Comparison of ENCODE assay signal across 1 cellular context in the genomic region with DNA sequence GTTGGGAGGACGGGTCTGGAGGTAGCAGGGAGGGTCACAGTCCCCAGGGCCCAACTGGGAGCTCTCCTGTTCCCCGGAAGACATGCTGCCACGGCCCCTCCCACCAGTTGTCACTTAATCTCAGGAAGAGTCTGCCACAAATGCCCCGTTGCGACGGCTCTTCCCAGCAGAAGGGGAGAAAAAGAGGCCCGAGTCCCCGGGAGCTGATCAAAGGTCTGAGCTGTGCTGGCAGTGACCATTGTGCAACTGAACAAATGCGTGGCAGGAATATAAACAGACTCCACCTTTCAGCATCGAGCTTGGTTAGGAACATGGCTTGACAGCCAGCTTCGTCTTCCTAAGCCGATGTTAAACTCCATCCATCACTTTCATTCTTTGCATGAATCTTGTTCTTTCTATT.
TF ChIP-seq lines count a peak whose summit lies in the region.

No MANE protein-coding gene starts in this region.

TF ChIP-seq in HepG2, 621 proteins besides CTCF, POLR2A, EP300 and RAD21 (continued from another document and continues in another):
- TF ChIP-seq, protein P1, sequence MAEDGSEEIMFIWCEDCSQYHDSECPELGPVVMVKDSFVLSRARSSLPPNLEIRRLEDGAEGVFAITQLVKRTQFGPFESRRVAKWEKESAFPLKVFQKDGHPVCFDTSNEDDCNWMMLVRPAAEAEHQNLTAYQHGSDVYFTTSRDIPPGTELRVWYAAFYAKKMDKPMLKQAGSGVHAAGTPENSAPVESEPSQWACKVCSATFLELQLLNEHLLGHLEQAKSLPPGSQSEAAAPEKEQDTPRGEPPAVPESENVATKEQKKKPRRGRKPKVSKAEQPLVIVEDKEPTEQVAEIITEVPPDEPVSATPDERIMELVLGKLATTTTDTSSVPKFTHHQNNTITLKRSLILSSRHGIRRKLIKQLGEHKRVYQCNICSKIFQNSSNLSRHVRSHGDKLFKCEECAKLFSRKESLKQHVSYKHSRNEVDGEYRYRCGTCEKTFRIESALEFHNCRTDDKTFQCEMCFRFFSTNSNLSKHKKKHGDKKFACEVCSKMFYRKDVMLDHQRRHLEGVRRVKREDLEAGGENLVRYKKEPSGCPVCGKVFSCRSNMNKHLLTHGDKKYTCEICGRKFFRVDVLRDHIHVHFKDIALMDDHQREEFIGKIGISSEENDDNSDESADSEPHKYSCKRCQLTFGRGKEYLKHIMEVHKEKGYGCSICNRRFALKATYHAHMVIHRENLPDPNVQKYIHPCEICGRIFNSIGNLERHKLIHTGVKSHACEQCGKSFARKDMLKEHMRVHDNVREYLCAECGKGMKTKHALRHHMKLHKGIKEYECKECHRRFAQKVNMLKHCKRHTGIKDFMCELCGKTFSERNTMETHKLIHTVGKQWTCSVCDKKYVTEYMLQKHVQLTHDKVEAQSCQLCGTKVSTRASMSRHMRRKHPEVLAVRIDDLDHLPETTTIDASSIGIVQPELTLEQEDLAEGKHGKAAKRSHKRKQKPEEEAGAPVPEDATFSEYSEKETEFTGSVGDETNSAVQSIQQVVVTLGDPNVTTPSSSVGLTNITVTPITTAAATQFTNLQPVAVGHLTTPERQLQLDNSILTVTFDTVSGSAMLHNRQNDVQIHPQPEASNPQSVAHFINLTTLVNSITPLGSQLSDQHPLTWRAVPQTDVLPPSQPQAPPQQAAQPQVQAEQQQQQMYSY (CRISPR knock-in tag; IDR thresholded peaks at IDR 0.05): no peak
- TF ChIP-seq SIX1 (CRISPR knock-in tag; IDR thresholded peaks at IDR 0.05; ENCODE audit: borderline replicate concordance) (peak; percentile 43; the same call in 1 of the 2 replicates), TGIF2 (CRISPR knock-in tag; IDR thresholded peaks at IDR 0.05) (no peak), ZNF746 (CRISPR knock-in tag; IDR thresholded peaks at IDR 0.05) (no peak), NR2F6 (IDR thresholded peaks at IDR 0.05) (no peak), NR2F6 (CRISPR knock-in tag; IDR thresholded peaks at IDR 0.05) (peak; percentile 40; the same call in 1 of the 2 replicates), NR2F1 (CRISPR knock-in tag; IDR thresholded peaks at IDR 0.05) (no peak), HNRNPK (IDR thresholded peaks at IDR 0.05; ENCODE audit: low read depth, low read length, poor library complexity, severe bottlenecking) (no peak), ZNF713 (CRISPR knock-in tag; IDR thresholded peaks at IDR 0.05) (no peak), SPEN (CRISPR knock-in tag; IDR thresholded peaks at IDR 0.05; ENCODE audit: low read depth) (no peak), HOXA9 (CRISPR knock-in tag; IDR thresholded peaks at IDR 0.05; ENCODE audit: borderline replicate concordance) (no peak), REPIN1 (CRISPR knock-in tag; IDR thresholded peaks at IDR 0.05; ENCODE audit: borderline replicate concordance, low read depth) (0 out of 2 replicates have a peak, but pooled peaks have one; percentile 18), NCOA2 (CRISPR knock-in tag; IDR thresholded peaks at IDR 0.05) (peak; percentile 70; the same call in 1 of the 2 replicates), ZNF143 (CRISPR knock-in tag; IDR thresholded peaks at IDR 0.05) (no peak), SAP130 (CRISPR knock-in tag; IDR thresholded peaks at IDR 0.05; ENCODE audit: low read depth) (peak; percentile 69), FOXA3 (CRISPR knock-in tag; IDR thresholded peaks at IDR 0.05) (peak; percentile 67), ZNF652 (CRISPR knock-in tag; IDR thresholded peaks at IDR 0.05; ENCODE audit: borderline replicate concordance, low read depth) (no peak), ZNF569 (CRISPR knock-in tag; IDR thresholded peaks at IDR 0.05; ENCODE audit: borderline replicate concordance) (no peak), PAX8 (CRISPR knock-in tag; IDR thresholded peaks at IDR 0.05; ENCODE audit: borderline replicate concordance) (no peak), RXRA (CRISPR knock-in tag; IDR thresholded peaks at IDR 0.05) (peak; percentile 38; the same call in 1 of the 2 replicates), PLRG1 (conservative IDR thresholded peaks at IDR 0.05) (no peak), TEAD3 (CRISPR knock-in tag; optimal IDR thresholded peaks at IDR 0.05; ENCODE audit: borderline replicate concordance) (peak; percentile 30), ZNF607 (CRISPR knock-in tag; IDR thresholded peaks at IDR 0.05; ENCODE audit: borderline replicate concordance) (no peak), THYN1 (CRISPR knock-in tag; IDR thresholded peaks at IDR 0.05; ENCODE audit: borderline replicate concordance, low read depth) (no peak), MTF2 (CRISPR knock-in tag; IDR thresholded peaks at IDR 0.05; ENCODE audit: borderline replicate concordance) (no peak), CCDC6 (CRISPR knock-in tag; IDR thresholded peaks at IDR 0.05) (no peak; the same call in 1 of the 2 replicates), CBX1 (IDR thresholded peaks at IDR 0.05; ENCODE audit: low read depth) (no peak), ZNF558 (CRISPR knock-in tag; IDR thresholded peaks at IDR 0.05; ENCODE audit: borderline replicate concordance) (no peak), FOXJ3 (CRISPR knock-in tag; IDR thresholded peaks at IDR 0.05; ENCODE audit: borderline replicate concordance) (peak; percentile 61; the same call in 1 of the 2 replicates), GTF2F1 (IDR thresholded peaks at IDR 0.05; ENCODE audit: low read length) (no peak)
- TF ChIP-seq, protein P2, sequence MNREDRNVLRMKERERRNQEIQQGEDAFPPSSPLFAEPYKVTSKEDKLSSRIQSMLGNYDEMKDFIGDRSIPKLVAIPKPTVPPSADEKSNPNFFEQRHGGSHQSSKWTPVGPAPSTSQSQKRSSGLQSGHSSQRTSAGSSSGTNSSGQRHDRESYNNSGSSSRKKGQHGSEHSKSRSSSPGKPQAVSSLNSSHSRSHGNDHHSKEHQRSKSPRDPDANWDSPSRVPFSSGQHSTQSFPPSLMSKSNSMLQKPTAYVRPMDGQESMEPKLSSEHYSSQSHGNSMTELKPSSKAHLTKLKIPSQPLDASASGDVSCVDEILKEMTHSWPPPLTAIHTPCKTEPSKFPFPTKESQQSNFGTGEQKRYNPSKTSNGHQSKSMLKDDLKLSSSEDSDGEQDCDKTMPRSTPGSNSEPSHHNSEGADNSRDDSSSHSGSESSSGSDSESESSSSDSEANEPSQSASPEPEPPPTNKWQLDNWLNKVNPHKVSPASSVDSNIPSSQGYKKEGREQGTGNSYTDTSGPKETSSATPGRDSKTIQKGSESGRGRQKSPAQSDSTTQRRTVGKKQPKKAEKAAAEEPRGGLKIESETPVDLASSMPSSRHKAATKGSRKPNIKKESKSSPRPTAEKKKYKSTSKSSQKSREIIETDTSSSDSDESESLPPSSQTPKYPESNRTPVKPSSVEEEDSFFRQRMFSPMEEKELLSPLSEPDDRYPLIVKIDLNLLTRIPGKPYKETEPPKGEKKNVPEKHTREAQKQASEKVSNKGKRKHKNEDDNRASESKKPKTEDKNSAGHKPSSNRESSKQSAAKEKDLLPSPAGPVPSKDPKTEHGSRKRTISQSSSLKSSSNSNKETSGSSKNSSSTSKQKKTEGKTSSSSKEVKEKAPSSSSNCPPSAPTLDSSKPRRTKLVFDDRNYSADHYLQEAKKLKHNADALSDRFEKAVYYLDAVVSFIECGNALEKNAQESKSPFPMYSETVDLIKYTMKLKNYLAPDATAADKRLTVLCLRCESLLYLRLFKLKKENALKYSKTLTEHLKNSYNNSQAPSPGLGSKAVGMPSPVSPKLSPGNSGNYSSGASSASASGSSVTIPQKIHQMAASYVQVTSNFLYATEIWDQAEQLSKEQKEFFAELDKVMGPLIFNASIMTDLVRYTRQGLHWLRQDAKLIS (CRISPR knock-in tag; IDR thresholded peaks at IDR 0.05): no peak
- TF ChIP-seq, protein P3, sequence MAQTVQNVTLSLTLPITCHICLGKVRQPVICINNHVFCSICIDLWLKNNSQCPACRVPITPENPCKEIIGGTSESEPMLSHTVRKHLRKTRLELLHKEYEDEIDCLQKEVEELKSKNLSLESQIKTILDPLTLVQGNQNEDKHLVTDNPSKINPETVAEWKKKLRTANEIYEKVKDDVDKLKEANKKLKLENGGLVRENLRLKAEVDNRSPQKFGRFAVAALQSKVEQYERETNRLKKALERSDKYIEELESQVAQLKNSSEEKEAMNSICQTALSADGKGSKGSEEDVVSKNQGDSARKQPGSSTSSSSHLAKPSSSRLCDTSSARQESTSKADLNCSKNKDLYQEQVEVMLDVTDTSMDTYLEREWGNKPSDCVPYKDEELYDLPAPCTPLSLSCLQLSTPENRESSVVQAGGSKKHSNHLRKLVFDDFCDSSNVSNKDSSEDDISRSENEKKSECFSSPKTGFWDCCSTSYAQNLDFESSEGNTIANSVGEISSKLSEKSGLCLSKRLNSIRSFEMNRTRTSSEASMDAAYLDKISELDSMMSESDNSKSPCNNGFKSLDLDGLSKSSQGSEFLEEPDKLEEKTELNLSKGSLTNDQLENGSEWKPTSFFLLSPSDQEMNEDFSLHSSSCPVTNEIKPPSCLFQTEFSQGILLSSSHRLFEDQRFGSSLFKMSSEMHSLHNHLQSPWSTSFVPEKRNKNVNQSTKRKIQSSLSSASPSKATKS (CRISPR knock-in tag; IDR thresholded peaks at IDR 0.05): no peak
- TF ChIP-seq, protein P4, sequence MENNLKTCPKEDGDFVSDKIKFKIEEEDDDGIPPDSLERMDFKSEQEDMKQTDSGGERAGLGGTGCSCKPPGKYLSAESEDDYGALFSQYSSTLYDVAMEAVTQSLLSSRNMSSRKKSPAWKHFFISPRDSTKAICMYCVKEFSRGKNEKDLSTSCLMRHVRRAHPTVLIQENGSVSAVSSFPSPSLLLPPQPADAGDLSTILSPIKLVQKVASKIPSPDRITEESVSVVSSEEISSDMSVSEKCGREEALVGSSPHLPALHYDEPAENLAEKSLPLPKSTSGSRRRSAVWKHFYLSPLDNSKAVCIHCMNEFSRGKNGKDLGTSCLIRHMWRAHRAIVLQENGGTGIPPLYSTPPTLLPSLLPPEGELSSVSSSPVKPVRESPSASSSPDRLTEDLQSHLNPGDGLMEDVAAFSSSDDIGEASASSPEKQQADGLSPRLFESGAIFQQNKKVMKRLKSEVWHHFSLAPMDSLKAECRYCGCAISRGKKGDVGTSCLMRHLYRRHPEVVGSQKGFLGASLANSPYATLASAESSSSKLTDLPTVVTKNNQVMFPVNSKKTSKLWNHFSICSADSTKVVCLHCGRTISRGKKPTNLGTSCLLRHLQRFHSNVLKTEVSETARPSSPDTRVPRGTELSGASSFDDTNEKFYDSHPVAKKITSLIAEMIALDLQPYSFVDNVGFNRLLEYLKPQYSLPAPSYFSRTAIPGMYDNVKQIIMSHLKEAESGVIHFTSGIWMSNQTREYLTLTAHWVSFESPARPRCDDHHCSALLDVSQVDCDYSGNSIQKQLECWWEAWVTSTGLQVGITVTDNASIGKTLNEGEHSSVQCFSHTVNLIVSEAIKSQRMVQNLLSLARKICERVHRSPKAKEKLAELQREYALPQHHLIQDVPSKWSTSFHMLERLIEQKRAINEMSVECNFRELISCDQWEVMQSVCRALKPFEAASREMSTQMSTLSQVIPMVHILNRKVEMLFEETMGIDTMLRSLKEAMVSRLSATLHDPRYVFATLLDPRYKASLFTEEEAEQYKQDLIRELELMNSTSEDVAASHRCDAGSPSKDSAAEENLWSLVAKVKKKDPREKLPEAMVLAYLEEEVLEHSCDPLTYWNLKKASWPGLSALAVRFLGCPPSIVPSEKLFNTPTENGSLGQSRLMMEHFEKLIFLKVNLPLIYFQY (CRISPR knock-in tag; IDR thresholded peaks at IDR 0.05; ENCODE audit: borderline replicate concordance): no peak
- TF ChIP-seq, protein P5, sequence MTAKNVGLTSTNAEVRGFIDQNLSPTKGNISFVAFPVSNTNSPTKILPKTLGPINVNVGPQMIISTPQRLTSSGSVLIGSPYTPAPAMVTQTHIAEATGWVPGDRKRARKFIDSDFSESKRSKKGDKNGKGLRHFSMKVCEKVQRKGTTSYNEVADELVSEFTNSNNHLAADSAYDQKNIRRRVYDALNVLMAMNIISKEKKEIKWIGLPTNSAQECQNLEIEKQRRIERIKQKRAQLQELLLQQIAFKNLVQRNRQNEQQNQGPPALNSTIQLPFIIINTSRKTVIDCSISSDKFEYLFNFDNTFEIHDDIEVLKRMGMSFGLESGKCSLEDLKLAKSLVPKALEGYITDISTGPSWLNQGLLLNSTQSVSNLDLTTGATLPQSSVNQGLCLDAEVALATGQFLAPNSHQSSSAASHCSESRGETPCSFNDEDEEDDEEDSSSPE (CRISPR knock-in tag; IDR thresholded peaks at IDR 0.05): peak; percentile 35; the same call in 1 of the 2 replicates
- TF ChIP-seq, protein P6, sequence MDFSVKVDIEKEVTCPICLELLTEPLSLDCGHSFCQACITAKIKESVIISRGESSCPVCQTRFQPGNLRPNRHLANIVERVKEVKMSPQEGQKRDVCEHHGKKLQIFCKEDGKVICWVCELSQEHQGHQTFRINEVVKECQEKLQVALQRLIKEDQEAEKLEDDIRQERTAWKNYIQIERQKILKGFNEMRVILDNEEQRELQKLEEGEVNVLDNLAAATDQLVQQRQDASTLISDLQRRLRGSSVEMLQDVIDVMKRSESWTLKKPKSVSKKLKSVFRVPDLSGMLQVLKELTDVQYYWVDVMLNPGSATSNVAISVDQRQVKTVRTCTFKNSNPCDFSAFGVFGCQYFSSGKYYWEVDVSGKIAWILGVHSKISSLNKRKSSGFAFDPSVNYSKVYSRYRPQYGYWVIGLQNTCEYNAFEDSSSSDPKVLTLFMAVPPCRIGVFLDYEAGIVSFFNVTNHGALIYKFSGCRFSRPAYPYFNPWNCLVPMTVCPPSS (IDR thresholded peaks at IDR 0.05): no peak
- TF ChIP-seq, protein P7, sequence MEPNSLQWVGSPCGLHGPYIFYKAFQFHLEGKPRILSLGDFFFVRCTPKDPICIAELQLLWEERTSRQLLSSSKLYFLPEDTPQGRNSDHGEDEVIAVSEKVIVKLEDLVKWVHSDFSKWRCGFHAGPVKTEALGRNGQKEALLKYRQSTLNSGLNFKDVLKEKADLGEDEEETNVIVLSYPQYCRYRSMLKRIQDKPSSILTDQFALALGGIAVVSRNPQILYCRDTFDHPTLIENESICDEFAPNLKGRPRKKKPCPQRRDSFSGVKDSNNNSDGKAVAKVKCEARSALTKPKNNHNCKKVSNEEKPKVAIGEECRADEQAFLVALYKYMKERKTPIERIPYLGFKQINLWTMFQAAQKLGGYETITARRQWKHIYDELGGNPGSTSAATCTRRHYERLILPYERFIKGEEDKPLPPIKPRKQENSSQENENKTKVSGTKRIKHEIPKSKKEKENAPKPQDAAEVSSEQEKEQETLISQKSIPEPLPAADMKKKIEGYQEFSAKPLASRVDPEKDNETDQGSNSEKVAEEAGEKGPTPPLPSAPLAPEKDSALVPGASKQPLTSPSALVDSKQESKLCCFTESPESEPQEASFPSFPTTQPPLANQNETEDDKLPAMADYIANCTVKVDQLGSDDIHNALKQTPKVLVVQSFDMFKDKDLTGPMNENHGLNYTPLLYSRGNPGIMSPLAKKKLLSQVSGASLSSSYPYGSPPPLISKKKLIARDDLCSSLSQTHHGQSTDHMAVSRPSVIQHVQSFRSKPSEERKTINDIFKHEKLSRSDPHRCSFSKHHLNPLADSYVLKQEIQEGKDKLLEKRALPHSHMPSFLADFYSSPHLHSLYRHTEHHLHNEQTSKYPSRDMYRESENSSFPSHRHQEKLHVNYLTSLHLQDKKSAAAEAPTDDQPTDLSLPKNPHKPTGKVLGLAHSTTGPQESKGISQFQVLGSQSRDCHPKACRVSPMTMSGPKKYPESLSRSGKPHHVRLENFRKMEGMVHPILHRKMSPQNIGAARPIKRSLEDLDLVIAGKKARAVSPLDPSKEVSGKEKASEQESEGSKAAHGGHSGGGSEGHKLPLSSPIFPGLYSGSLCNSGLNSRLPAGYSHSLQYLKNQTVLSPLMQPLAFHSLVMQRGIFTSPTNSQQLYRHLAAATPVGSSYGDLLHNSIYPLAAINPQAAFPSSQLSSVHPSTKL (CRISPR knock-in tag; IDR thresholded peaks at IDR 0.05): peak; percentile 74
- TF ChIP-seq, protein P8, sequence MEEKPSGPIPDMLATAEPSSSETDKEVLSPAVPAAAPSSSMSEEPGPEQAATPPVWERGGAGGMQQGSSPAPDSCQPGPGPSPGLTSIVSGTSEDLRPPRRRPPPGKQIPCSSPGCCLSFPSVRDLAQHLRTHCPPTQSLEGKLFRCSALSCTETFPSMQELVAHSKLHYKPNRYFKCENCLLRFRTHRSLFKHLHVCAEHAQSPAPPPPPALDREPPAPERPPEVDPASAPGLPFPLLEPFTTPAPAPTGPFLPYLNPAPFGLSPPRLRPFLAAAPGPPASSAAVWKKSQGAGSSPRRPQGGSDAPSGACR (CRISPR knock-in tag; IDR thresholded peaks at IDR 0.05): no peak
